Comparison of ENCODE assay signal across 10 cellular contexts in the genomic region with DNA sequence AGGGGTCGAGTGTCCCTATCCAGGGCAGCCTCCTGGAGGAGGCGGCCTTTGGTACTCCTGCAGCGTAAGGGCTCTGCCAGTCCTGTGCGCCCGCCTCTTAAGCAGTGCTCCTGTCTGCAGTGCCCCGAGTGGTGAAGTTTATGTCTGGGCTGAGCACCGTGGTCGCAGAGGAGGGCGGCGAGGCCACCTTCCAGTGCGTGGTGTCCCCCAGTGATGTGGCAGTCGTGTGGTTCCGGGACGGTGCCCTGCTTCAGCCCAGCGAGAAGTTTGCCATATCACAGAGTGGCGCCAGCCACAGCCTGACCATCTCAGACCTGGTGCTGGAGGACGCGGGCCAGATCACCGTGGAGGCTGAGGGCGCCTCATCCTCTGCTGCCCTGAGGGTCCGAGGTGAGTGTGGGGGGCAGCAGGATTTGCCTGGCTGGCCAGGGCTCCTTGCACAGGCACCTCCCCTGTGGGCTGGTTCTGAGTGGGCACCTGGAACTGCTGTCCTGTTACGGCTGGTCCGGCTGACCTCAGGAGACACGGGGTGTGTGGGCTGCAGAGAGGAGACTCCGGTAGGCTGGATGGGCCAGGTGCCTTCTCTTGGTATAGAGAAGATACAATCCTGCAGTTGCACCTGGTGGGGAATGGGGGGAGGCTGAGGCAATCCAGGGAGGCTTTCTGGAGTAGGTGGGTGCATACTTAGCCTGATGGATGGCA.
DNase-seq lines count a peak whose midpoint lies in the region; ATAC-seq and TF ChIP-seq lines count a peak whose summit lies in the region.
"Had no signal": no experiment of that assay in that cellular context is flagged by ENCODE, and none has a peak within 500 bp of the region (broad histone marks: within the 10 kb centered on the region; RNA-seq: fewer than 3 reads in every experiment).

No MANE protein-coding gene starts in this region.

- H3K4me1 Mint-ChIP-seq in CD4-positive, alpha-beta T cell (ENCODE audit: low read depth): peaks cover 21% of the 10 kb centered on the region
- no peaks in the 10 kb centered on the region for H3K4me1 Mint-ChIP-seq in osteocyte (ENCODE audit: unreplicated experiment)

- DNase-seq in CD4-positive, alpha-beta T cell: no peak
- DNase-seq in NB4 (ENCODE audit: low read depth): no peak
- DNase-seq in ecto neural progenitor cell (ENCODE audit: low spot score): peak; percentile 43
- peak; percentile 82 for DNase-seq in osteocyte (ENCODE audit: extremely low spot score, unreplicated experiment)
- no peak for DNase-seq in NK-92 treated with Interleukin-12 subunit alpha and Interleukin-12 subunit beta, amount 100 ng/mL, for 24 hours (lab: John Stamatoyannopoulos, UW)
- no peak for DNase-seq in LoVo (ENCODE audit: low spot score)
- DNase-seq in HUDEP-2 (lab: John Stamatoyannopoulos, UW; ENCODE audit: unreplicated experiment in 76 of 76): no peak
- no peak for DNase-seq in SJCRH30
- DNase-seq: stimulated activated naive CD4-positive, alpha-beta T cell treated with Interleukin-2 at 50 U/mL for 16 hours; SW 1271 had no signal

- H3K27me3 Mint-ChIP-seq in CD4-positive, alpha-beta T cell: no peaks in the 10 kb centered on the region
- no peaks in the 10 kb centered on the region for H3K27me3 Mint-ChIP-seq in osteocyte (ENCODE audit: unreplicated experiment)

- POLR2A ChIA-PET in CD4-positive, alpha-beta T cell (lab: Charles Lee): interaction anchor here (1.0 to 2.4 kb wide), 5 partner anchors 69 to 193 kb away, joined by 3 to 22 read pairs (median 3); partner anchors contain the start of gene IBA57

- TF ChIP-seq CTCF in CD4-positive, alpha-beta T cell (IDR thresholded peaks at IDR 0.05): no peak
- peak; percentile 4 for TF ChIP-seq CTCF in NB4 (IDR thresholded peaks at IDR 0.05; ENCODE audit: low read depth, low read length)
- TF ChIP-seq CTCF in osteocyte (IDR thresholded peaks at IDR 0.05): no peak

- H3K4me3 Mint-ChIP-seq in CD4-positive, alpha-beta T cell: peak overlapping the region; percentile 87
- peak overlapping the region; percentile 75 for H3K4me3 Mint-ChIP-seq in osteocyte (ENCODE audit: unreplicated experiment)

- no peak for TF ChIP-seq POLR2A in NB4 (IDR thresholded peaks at IDR 0.05; ENCODE audit: extremely low read depth, insufficient read length)

- CTCF ChIA-PET in CD4-positive, alpha-beta T cell (lab: Charles Lee): interaction anchor here (1.5 kb wide), 1 partner anchor 109 kb away, joined by 6 read pairs; the partner anchor contains the start of gene IBA57

- no peak for ATAC-seq in CD4-positive, alpha-beta T cell (ENCODE audit: poor library complexity)

- H3K4me3 ChIP-seq in NB4 (ENCODE audit: low read depth, low read length) (no peak overlapping the region), SJCRH30 (no peak overlapping the region)

- H3K27ac ChIP-seq in CD4-positive, alpha-beta T cell (ENCODE audit: low read depth, low read length): no peak overlapping the region
- no peak overlapping the region for H3K27ac ChIP-seq in SJCRH30

- no peaks in the 10 kb centered on the region for H3K9me3 ChIP-seq in CD4-positive, alpha-beta T cell (ENCODE audit: control insufficient read depth, low read length)
- no peaks in the 10 kb centered on the region for H3K9me3 ChIP-seq in SJCRH30 (replicated peaks)

- H3K9me3 Mint-ChIP-seq in CD4-positive, alpha-beta T cell: no peaks in the 10 kb centered on the region
- H3K9me3 Mint-ChIP-seq in osteocyte (ENCODE audit: unreplicated experiment): no peaks in the 10 kb centered on the region

- no peaks in the 10 kb centered on the region for H3K4me1 ChIP-seq in SJCRH30

- H3K27me3 ChIP-seq in CD4-positive, alpha-beta T cell (ENCODE audit: control insufficient read depth, insufficient read depth, low read length): no peaks in the 10 kb centered on the region
- H3K27me3 ChIP-seq in SJCRH30: no peaks in the 10 kb centered on the region

- peaks cover 3% of the 10 kb centered on the region for H3K36me3 Mint-ChIP-seq in CD4-positive, alpha-beta T cell (ENCODE audit: low read depth)
- peaks cover 3% of the 10 kb centered on the region for H3K36me3 Mint-ChIP-seq in osteocyte (ENCODE audit: unreplicated experiment)

- peak overlapping the region; percentile 81 for H3K27ac Mint-ChIP-seq in CD4-positive, alpha-beta T cell
- H3K27ac Mint-ChIP-seq in osteocyte (ENCODE audit: unreplicated experiment): no peak overlapping the region

- no peaks in the 10 kb centered on the region for H3K36me3 ChIP-seq in SJCRH30

- intact Hi-C loops in CD4-positive, alpha-beta T cell (cut with DNase I, micrococcal nuclease): loop anchor here (1.0 to 10.0 kb wide), 5 partner anchors 61 to 547 kb away; a partner anchor contains a TSS

Comparison
In these comparisons a context has a peak if more than half of its experiments do, and no peak if none do; other contexts are left out.
1. DNase-seq: peak in ecto neural progenitor cell (single experiment) and osteocyte (single experiment); none in CD4-positive, alpha-beta T cell (0 of 10), NB4 (single experiment), NK-92 treated with Interleukin-12 subunit alpha and Interleukin-12 subunit beta, amount 100 ng/mL, for 24 hours (single experiment), LoVo (single experiment), HUDEP-2 (0 of 76) and SJCRH30 (0 of 2).